Comparison of ENCODE assay signal across 1 cellular context in the genomic region with DNA sequence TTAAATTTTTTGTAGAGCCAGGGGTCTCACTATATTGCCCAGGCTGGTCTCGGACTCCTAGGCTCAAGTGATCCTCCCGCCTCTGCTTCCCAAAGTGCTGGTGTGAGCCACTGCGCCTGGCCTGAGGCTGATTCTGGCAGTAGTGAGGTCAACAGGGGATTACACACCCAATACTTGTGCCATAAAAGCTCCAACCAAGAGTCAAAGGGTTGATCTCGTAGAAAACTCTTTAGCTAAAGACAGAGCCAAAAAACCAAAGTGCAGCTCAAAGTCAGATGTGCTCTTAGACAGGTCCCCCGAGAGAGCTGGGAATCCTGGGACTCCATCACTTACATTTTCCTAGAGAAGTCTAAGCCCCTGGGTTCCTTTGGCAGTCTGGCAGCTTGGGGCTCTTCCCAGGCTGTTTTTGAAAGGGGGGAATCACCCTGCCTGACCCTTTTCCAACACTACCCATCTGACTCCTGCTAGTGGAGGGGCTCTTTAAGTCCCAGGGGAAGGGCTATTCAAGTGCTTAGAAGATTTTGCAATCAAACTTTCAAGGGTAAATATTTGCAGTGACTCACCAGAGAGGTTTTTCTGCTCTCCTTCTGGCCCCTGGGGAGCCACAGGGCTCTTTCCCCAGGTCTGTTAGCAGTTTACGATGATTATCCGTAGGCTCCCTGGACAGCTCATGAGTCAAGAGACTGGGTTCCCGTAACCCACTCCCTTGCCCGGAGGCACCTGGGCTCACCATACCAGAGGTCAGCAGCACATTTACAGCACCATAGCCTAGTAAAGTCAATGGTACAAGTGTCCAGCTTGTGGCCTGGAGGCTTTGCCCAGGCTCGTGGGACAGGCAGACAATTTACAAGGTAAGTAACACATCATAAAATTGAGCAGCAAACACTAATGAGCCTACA.
A peak's percentile ranks its signal among the peaks of the same experiment; 100 is the strongest.
TF ChIP-seq lines count a peak whose summit lies in the region.

No MANE protein-coding gene starts in this region.

TF ChIP-seq in HepG2, 621 proteins besides CTCF, POLR2A, EP300 and RAD21 (continued from another document and continues in another):
- TF ChIP-seq IRX3 (CRISPR knock-in tag; IDR thresholded peaks at IDR 0.05; ENCODE audit: borderline replicate concordance, low read depth) = no peak
- no peak for TF ChIP-seq MAFF (IDR thresholded peaks at IDR 0.05; ENCODE audit: low read depth, low read length)
- TF ChIP-seq ERF (CRISPR knock-in tag; IDR thresholded peaks at IDR 0.05) = peak; percentile 80
- no peak for TF ChIP-seq ZNF205 (CRISPR knock-in tag; IDR thresholded peaks at IDR 0.05)
- TF ChIP-seq ZNF652 (CRISPR knock-in tag; IDR thresholded peaks at IDR 0.05; ENCODE audit: borderline replicate concordance, low read depth) = no peak
- no peak for TF ChIP-seq ADNP (CRISPR knock-in tag; IDR thresholded peaks at IDR 0.05)
- TF ChIP-seq TAF1 (CRISPR knock-in tag; IDR thresholded peaks at IDR 0.05) = no peak
- 0 out of 2 replicates have a peak, but pooled peaks have one; percentile 50 for TF ChIP-seq NFKBIZ (CRISPR knock-in tag; IDR thresholded peaks at IDR 0.05)
- TF ChIP-seq ZKSCAN5 (CRISPR knock-in tag; IDR thresholded peaks at IDR 0.05) = 0 out of 2 replicates have a peak, but pooled peaks have one; percentile 26
- no peak for TF ChIP-seq ZNF607 (CRISPR knock-in tag; IDR thresholded peaks at IDR 0.05; ENCODE audit: borderline replicate concordance)
- no peak for TF ChIP-seq PREB (CRISPR knock-in tag; IDR thresholded peaks at IDR 0.05)
- no peak for TF ChIP-seq ZNF781 (CRISPR knock-in tag; IDR thresholded peaks at IDR 0.05; ENCODE audit: borderline replicate concordance, not compliant biosample characterization)
- TF ChIP-seq ZNF484 (CRISPR knock-in tag; IDR thresholded peaks at IDR 0.05; ENCODE audit: borderline replicate concordance, low read depth) = no peak
- TF ChIP-seq NCOA1 (CRISPR knock-in tag; IDR thresholded peaks at IDR 0.05) = no peak
- TF ChIP-seq ZNF382 (CRISPR knock-in tag; IDR thresholded peaks at IDR 0.05; ENCODE audit: borderline replicate concordance) = no peak
- TF ChIP-seq ZNF329 (CRISPR knock-in tag; IDR thresholded peaks at IDR 0.05; ENCODE audit: low read depth) = no peak
- TF ChIP-seq ZNF160 (CRISPR knock-in tag; IDR thresholded peaks at IDR 0.05) = 0 out of 2 replicates have a peak, but pooled peaks have one; percentile 36
- TF ChIP-seq JUN (CRISPR knock-in tag; IDR thresholded peaks at IDR 0.05) = peak; percentile 87
- TF ChIP-seq ATAD3A (CRISPR knock-in tag; IDR thresholded peaks at IDR 0.05) = no peak
- no peak for TF ChIP-seq ZNF180 (CRISPR knock-in tag; IDR thresholded peaks at IDR 0.05; ENCODE audit: borderline replicate concordance, low read depth)
- no peak for TF ChIP-seq RBAK (CRISPR knock-in tag; IDR thresholded peaks at IDR 0.05)
- no peak; the same call in 1 of the 2 replicates for TF ChIP-seq MEIS1 (CRISPR knock-in tag; IDR thresholded peaks at IDR 0.05; ENCODE audit: borderline replicate concordance)
- TF ChIP-seq, protein P1, sequence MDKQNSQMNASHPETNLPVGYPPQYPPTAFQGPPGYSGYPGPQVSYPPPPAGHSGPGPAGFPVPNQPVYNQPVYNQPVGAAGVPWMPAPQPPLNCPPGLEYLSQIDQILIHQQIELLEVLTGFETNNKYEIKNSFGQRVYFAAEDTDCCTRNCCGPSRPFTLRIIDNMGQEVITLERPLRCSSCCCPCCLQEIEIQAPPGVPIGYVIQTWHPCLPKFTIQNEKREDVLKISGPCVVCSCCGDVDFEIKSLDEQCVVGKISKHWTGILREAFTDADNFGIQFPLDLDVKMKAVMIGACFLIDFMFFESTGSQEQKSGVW (CRISPR knock-in tag; IDR thresholded peaks at IDR 0.05; ENCODE audit: borderline replicate concordance) = no peak
- no peak for TF ChIP-seq SP4 (CRISPR knock-in tag; IDR thresholded peaks at IDR 0.05)
- 0 out of 4 replicates have a peak, but pooled peaks have one; percentile 13 to 23 for TF ChIP-seq NR2F1 (CRISPR knock-in tag; IDR thresholded peaks at IDR 0.05)
- TF ChIP-seq SMAD1 (CRISPR knock-in tag; IDR thresholded peaks at IDR 0.05; ENCODE audit: borderline replicate concordance, low read depth) = peak; percentile 45; the same call in 1 of the 2 replicates
- no peak for TF ChIP-seq TMF1 (CRISPR knock-in tag; IDR thresholded peaks at IDR 0.05; ENCODE audit: low read depth)
- TF ChIP-seq HNF1B (CRISPR knock-in tag; IDR thresholded peaks at IDR 0.05) = peak; percentile 59; the same call in 1 of the 2 replicates
- TF ChIP-seq HOXA3 (CRISPR knock-in tag; IDR thresholded peaks at IDR 0.05) = peak; percentile 46; the same call in 1 of the 2 replicates
- TF ChIP-seq BRD4 (CRISPR knock-in tag; IDR thresholded peaks at IDR 0.05) = 0 out of 2 replicates have a peak, but pooled peaks have one; percentile 62
- TF ChIP-seq RFXAP (CRISPR knock-in tag; IDR thresholded peaks at IDR 0.05; ENCODE audit: borderline replicate concordance) = 0 out of 2 replicates have a peak, but pooled peaks have one; percentile 61
- no peak for TF ChIP-seq SRY (CRISPR knock-in tag; IDR thresholded peaks at IDR 0.05)
- TF ChIP-seq ZNF556 (CRISPR knock-in tag; IDR thresholded peaks at IDR 0.05; ENCODE audit: borderline replicate concordance) = peak; percentile 75; the same call in 1 of the 2 replicates
- TF ChIP-seq, protein P2, sequence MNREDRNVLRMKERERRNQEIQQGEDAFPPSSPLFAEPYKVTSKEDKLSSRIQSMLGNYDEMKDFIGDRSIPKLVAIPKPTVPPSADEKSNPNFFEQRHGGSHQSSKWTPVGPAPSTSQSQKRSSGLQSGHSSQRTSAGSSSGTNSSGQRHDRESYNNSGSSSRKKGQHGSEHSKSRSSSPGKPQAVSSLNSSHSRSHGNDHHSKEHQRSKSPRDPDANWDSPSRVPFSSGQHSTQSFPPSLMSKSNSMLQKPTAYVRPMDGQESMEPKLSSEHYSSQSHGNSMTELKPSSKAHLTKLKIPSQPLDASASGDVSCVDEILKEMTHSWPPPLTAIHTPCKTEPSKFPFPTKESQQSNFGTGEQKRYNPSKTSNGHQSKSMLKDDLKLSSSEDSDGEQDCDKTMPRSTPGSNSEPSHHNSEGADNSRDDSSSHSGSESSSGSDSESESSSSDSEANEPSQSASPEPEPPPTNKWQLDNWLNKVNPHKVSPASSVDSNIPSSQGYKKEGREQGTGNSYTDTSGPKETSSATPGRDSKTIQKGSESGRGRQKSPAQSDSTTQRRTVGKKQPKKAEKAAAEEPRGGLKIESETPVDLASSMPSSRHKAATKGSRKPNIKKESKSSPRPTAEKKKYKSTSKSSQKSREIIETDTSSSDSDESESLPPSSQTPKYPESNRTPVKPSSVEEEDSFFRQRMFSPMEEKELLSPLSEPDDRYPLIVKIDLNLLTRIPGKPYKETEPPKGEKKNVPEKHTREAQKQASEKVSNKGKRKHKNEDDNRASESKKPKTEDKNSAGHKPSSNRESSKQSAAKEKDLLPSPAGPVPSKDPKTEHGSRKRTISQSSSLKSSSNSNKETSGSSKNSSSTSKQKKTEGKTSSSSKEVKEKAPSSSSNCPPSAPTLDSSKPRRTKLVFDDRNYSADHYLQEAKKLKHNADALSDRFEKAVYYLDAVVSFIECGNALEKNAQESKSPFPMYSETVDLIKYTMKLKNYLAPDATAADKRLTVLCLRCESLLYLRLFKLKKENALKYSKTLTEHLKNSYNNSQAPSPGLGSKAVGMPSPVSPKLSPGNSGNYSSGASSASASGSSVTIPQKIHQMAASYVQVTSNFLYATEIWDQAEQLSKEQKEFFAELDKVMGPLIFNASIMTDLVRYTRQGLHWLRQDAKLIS (CRISPR knock-in tag; IDR thresholded peaks at IDR 0.05) = no peak
- no peak for TF ChIP-seq ZNF24 (IDR thresholded peaks at IDR 0.05)
- peak; percentile 34 for TF ChIP-seq ZFP36 (IDR thresholded peaks at IDR 0.05; ENCODE audit: borderline replicate concordance, low read depth, low read length, partially characterized antibody)
- no peak for TF ChIP-seq MED13 (CRISPR knock-in tag; IDR thresholded peaks at IDR 0.05)
- peak; percentile 91 for TF ChIP-seq JUNB (CRISPR knock-in tag; IDR thresholded peaks at IDR 0.05; ENCODE audit: borderline replicate concordance)
- peak; percentile 75; the same call in 1 of the 2 replicates for TF ChIP-seq MEIS2 (CRISPR knock-in tag; IDR thresholded peaks at IDR 0.05)
- peak; percentile 78 for TF ChIP-seq UBTF (CRISPR knock-in tag; IDR thresholded peaks at IDR 0.05)
- peak; percentile 76; the same call in 1 of the 2 replicates for TF ChIP-seq MIXL1 (CRISPR knock-in tag; IDR thresholded peaks at IDR 0.05)
- no peak for TF ChIP-seq PLRG1 (conservative IDR thresholded peaks at IDR 0.05)
- TF ChIP-seq ZNF670 (CRISPR knock-in tag; IDR thresholded peaks at IDR 0.05; ENCODE audit: borderline replicate concordance) = no peak
- TF ChIP-seq ZNF280D (CRISPR knock-in tag; IDR thresholded peaks at IDR 0.05) = 0 out of 2 replicates have a peak, but pooled peaks have one; percentile 24
- 0 out of 2 replicates have a peak, but pooled peaks have one; percentile 58 for TF ChIP-seq NFKB2 (CRISPR knock-in tag; IDR thresholded peaks at IDR 0.05; ENCODE audit: borderline replicate concordance)
- no peak for TF ChIP-seq ZNF710 (CRISPR knock-in tag; IDR thresholded peaks at IDR 0.05; ENCODE audit: borderline replicate concordance)
- peak; percentile 95 for TF ChIP-seq SMAD3 (CRISPR knock-in tag; IDR thresholded peaks at IDR 0.05)
- TF ChIP-seq SAFB2 (CRISPR knock-in tag; IDR thresholded peaks at IDR 0.05; ENCODE audit: borderline replicate concordance, low read depth) = no peak
- no peak for TF ChIP-seq ZNF790 (CRISPR knock-in tag; IDR thresholded peaks at IDR 0.05; ENCODE audit: borderline replicate concordance)
